ENCODE assay signal across 8 cellular contexts in the genomic region with DNA sequence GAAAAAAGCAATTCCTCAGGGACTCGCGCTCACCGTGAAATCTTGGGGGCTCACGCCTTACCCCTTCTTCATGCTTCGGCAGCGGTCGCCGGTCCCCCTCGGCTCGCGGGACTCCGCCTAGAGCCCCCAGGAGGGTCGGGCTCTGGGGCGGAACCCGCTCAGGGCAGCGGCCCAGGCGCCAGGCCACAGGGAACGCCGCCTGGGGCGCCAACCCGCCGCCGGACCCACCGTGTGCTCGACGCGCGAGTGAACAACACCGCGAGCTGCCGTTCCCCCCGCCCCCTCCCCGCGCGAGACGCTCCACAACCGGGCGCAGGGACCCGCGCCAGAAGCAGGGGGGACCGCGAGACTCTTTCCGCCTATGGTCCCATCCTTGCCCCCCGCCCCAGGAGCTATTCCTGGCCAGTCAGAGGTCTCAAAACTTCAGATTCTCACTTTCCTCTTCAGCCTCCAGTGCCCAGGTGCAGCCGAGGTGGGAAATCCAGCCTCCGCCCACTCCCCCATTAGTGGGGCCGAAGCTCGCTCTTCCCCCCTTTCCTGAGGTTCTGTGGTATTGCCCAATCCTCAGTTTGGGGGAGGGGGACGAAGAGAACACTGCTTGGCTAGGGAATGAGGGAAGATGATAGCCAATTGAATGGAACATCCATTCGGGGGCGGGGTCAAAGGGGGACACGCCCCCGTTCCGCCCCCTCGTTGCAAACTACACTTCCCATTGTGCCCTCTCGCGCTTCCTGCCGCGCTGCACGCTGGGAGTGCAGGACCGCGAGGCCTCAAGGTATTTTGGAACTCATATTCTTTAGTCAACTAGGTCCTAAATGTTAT. TPM values are rescaled to one million over a fixed set of nuclear protein-coding genes. Genes with fewer than 3 reads are reported as not detected.
A peak's percentile ranks its signal among the peaks of the same experiment; 100 is the strongest.
DNase-seq lines count a peak whose midpoint lies in the region; ATAC-seq and TF ChIP-seq lines count a peak whose summit lies in the region.

A gene (minus strand): TSS at position 265 of the 822 bp plus-strand sequence. CDS start 52,069 bp downstream, outside the sequence.

- H3K27me3 Mint-ChIP-seq in activated naive CD8-positive, alpha-beta T cell treated with anti-CD3 and anti-CD28 coated beads for 36 hours, result peaks cover 7% of the 10 kb centered on the region

- TF ChIP-seq CTCF in GM06990 (IDR thresholded peaks at IDR 0.05; ENCODE audit: insufficient read depth, low read length, poor library complexity, severe bottlenecking) (no peak), osteoblast (IDR thresholded peaks at IDR 0.05; ENCODE audit: extremely low read depth, low read depth, low read length) (no peak), testis (IDR thresholded peaks at IDR 0.05) (peak in 1 of 3 experiments; percentile 14)

- peak within 1 kb of the TSS; percentile 31 for H3K27ac Mint-ChIP-seq in activated naive CD8-positive, alpha-beta T cell treated with anti-CD3 and anti-CD28 coated beads for 36 hours

- intact Hi-C loops in head of caudate nucleus (cut with DNase I), result loop anchor here (10.0 kb wide), 1 partner anchor 215 kb away; no protein-coding TSS in a partner anchor
- intact Hi-C loops in testis (cut with DNase I; ENCODE audit: low total_unique reads), result loop anchor here (10.0 kb wide), 1 partner anchor 215 kb away; no protein-coding TSS in a partner anchor

- H3K4me1 ChIP-seq in osteoblast (ENCODE audit: insufficient read depth, low read length), result peaks cover 16% of the 10 kb centered on the region
- H3K4me1 ChIP-seq in testis, result peaks cover 26% of the 10 kb centered on the region

- TF ChIP-seq POLR2A in testis (IDR thresholded peaks at IDR 0.05), result no peak

- H3K9me3 Mint-ChIP-seq in activated naive CD8-positive, alpha-beta T cell treated with anti-CD3 and anti-CD28 coated beads for 36 hours, result no peaks in the 10 kb centered on the region

- H3K27me3 ChIP-seq in GM06990 (replicated peaks; ENCODE audit: control insufficient read depth, insufficient read depth, low read length) (no peaks in the 10 kb centered on the region), osteoblast (ENCODE audit: insufficient read depth, low read length) (no peaks in the 10 kb centered on the region), testis (no peaks in the 10 kb centered on the region)

- H3K4me3 Mint-ChIP-seq in activated naive CD8-positive, alpha-beta T cell treated with anti-CD3 and anti-CD28 coated beads for 36 hours, result peak within 1 kb of the TSS; percentile 75

- H3K4me2 ChIP-seq in osteoblast (ENCODE audit: insufficient read depth, low read length), result peak within 1 kb of the TSS; percentile 90

- H3K36me3 ChIP-seq in GM06990 (ENCODE audit: control insufficient read depth, insufficient read depth, low read length) (no peaks in the 10 kb centered on the region), osteoblast (ENCODE audit: insufficient read depth, low read length) (no peaks in the 10 kb centered on the region), testis (ENCODE audit: low read depth, missing control alignments) (no peaks in the 10 kb centered on the region)

- H2AFZ ChIP-seq in osteoblast (ENCODE audit: low read length), result peak within 1 kb of the TSS; percentile 98

- peaks cover 14% of the 10 kb centered on the region for H4K20me1 ChIP-seq in osteoblast (ENCODE audit: insufficient read depth, low read length)

- H3K27ac ChIP-seq in osteoblast (ENCODE audit: low read depth, low read length), result peak within 1 kb of the TSS; percentile 90
- peak within 1 kb of the TSS; percentile 76 to 92 for H3K27ac ChIP-seq in testis

- H3K36me3 Mint-ChIP-seq in activated naive CD8-positive, alpha-beta T cell treated with anti-CD3 and anti-CD28 coated beads for 36 hours, result no peaks in the 10 kb centered on the region

- DNase-seq in GM06990 (ENCODE audit: extremely low read depth, insufficient read length) (peak; percentile 96), NCI-H1105 (lab: John Stamatoyannopoulos, UW) (peak; percentile 97), SKM-1 (lab: John Stamatoyannopoulos, UW; ENCODE audit: unreplicated experiment) (peak; percentile 93), head of caudate nucleus (peak; percentile 92 to 98 (median 96)), osteoblast (ENCODE audit: insufficient read length, low spot score, missing footprints) (peak; percentile 95), testis (peak; percentile 98)
- peak; percentile 90 for DNase-seq in activated naive CD8-positive, alpha-beta T cell treated with anti-CD3 and anti-CD28 coated beads for 36 hours

- ATAC-seq in HG02642 (IDR thresholded peaks at IDR 0.05; ENCODE audit: poor library complexity, unreplicated experiment), result peak; percentile 90

- H3K9me3 ChIP-seq in osteoblast (ENCODE audit: low read depth, low read length) (no peaks in the 10 kb centered on the region), testis (no peaks in the 10 kb centered on the region)

- WGBS in testis, 2 donors, result 1 to 2% methylated on average over 28 to 53 of the region's 62 CpGs

- peaks cover 66% of the 10 kb centered on the region for H3K79me2 ChIP-seq in osteoblast (ENCODE audit: insufficient read depth, low read length)

- H3K4me3 ChIP-seq in GM06990 (replicated peaks; ENCODE audit: low read depth, low read length) (peak within 1 kb of the TSS; percentile 84), osteoblast (ENCODE audit: insufficient read depth, low read length) (peak within 1 kb of the TSS; percentile 85), testis (peak within 1 kb of the TSS; percentile 80 to 96)

- H3K4me1 Mint-ChIP-seq in activated naive CD8-positive, alpha-beta T cell treated with anti-CD3 and anti-CD28 coated beads for 36 hours, result peaks cover 5% of the 10 kb centered on the region

RNA-seq across cellular contexts. Expression of the gene that starts here (rescaled TPM):
- 1 to 10 TPM; 5.3 to 6.1 TPM for total RNA-seq in activated naive CD8-positive, alpha-beta T cell treated with anti-CD3 and anti-CD28 coated beads for 36 hours
- total RNA-seq in osteoblast (18.6 and 18.8 TPM in 2 replicates), testis (100 to 1,000 TPM; 102 to 204 TPM)
- polyA plus RNA-seq in testis (ENCODE audit: insufficient read depth, low read depth, low replicate concordance), result 158 TPM

Comparison
In these comparisons a context has a peak if more than half of its experiments do, and no peak if none do; other contexts are left out.
1. Peak in every context shown above with its lines: DNase-seq, ATAC-seq, H3K4me3 ChIP-seq and H3K27ac ChIP-seq.